13 cellular contexts compared by ENCODE assay signal in genomic region chr16:48972236-48972635, GRCh38.
DNase-seq lines count a peak whose midpoint lies in the region; ATAC-seq and TF ChIP-seq lines count a peak whose summit lies in the region.
"Had no signal": no experiment of that assay in that cellular context is flagged by ENCODE, and none has a peak within 500 bp of the region (broad histone marks: within the 10 kb centered on the region; RNA-seq: fewer than 3 reads in every experiment).

No MANE protein-coding gene starts in this region.

- RAD21 ChIA-PET in HCT116 (lab: Charles Lee; ENCODE audit: low non-redundant PET in 1 of 2, low total read pairs in 2 of 2, uncharacterized antibody in 2 of 2, unreplicated experiment in 2 of 2), result no interaction called here

- TF ChIP-seq RAD21 in HCT116 (IDR thresholded peaks at IDR 0.05; ENCODE audit: low read depth), result no peak

- ATAC-seq in HCT116 (peak; percentile 24), HG02840 (IDR thresholded peaks at IDR 0.05; ENCODE audit: low FRiP score, unreplicated experiment) (no peak)

- 81% methylated on average over 4 of the region's 4 CpGs for WGBS in smooth muscle cell (ENCODE audit: low lambda C conversion rate)

- H3K9me3 ChIP-seq in HCT116 (ENCODE audit: control insufficient read depth in 1 of 2, insufficient read depth in 1 of 2, low read depth in 1 of 2, low read length in 2 of 2), result no peaks in the 10 kb centered on the region
- no peaks in the 10 kb centered on the region for H3K9me3 ChIP-seq in WERI-Rb-1 (ENCODE audit: severe bottlenecking)
- H3K9me3 ChIP-seq in smooth muscle cell (replicated peaks; ENCODE audit: low read depth), result no peaks in the 10 kb centered on the region

- POLR2A ChIA-PET in HCT116 (lab: Charles Lee), result no interaction called here

- H3K36me3 ChIP-seq in HCT116 (ENCODE audit: control insufficient read depth in 1 of 2, insufficient read depth in 2 of 2, low read length in 2 of 2) (no peaks in the 10 kb centered on the region), WERI-Rb-1 (no peaks in the 10 kb centered on the region), smooth muscle cell (ENCODE audit: low read depth) (no peaks in the 10 kb centered on the region)

- DNase-seq in NCI-H1436 (lab: John Stamatoyannopoulos, UW) (peak; percentile 27), NCI-H1436 treated with DMSO at 0.1 percent for 48 hours (lab: John Stamatoyannopoulos, UW) (no peak), HCT116 (ENCODE audit: low read depth, low spot score) (no peak), WERI-Rb-1 (no peak), smooth muscle cell (lab: John Stamatoyannopoulos, UW; ENCODE audit: unreplicated experiment) (no peak), NCI-H226 (no peak)
- DNase-seq in activated CD4-positive, alpha-beta T cell treated with anti-CD3 and anti-CD28 coated beads for 48 hours, result no peak
- DNase-seq: CD4-positive, alpha-beta memory T cell; COR-L47; GF-D8 had no signal

- TF ChIP-seq POLR2A in HCT116 (IDR thresholded peaks at IDR 0.05; ENCODE audit: borderline replicate concordance, extremely low read depth, insufficient read depth, insufficient read length), result no peak

- H3K4me3 ChIP-seq in HCT116 (replicated peaks in 1 of 2; ENCODE audit: low read depth in 1 of 2, low read length in 2 of 2) (no peak overlapping the region), WERI-Rb-1 (ENCODE audit: low read depth, low read length) (no peak overlapping the region), smooth muscle cell (no peak overlapping the region)

- H3F3A ChIP-seq in smooth muscle cell (ENCODE audit: low read depth), result no peaks in the 10 kb centered on the region

- no peaks in the 10 kb centered on the region for H3K79me2 ChIP-seq in HCT116 (ENCODE audit: insufficient read depth, low read length)
- no peaks in the 10 kb centered on the region for H3K79me2 ChIP-seq in smooth muscle cell (ENCODE audit: low read depth)

- H2AFZ ChIP-seq in HCT116 (ENCODE audit: low read depth, low read length, poor library complexity, severe bottlenecking), result no peak overlapping the region
- no peak overlapping the region for H2AFZ ChIP-seq in smooth muscle cell (ENCODE audit: low read depth)

- H3K9ac ChIP-seq in HCT116 (ENCODE audit: low read length) (no peak overlapping the region), smooth muscle cell (ENCODE audit: low read depth) (no peak overlapping the region)

- BruUV-seq in HCT116 (replicated peaks; lab: Mats Ljungman, UMichigan), result no TSS peak

- peaks cover 18 to 34% of the 10 kb centered on the region in 2 experiments for H3K4me1 ChIP-seq in HCT116 (ENCODE audit: control insufficient read depth in 1 of 2, insufficient read depth in 2 of 2, low read length in 2 of 2)
- H3K4me1 ChIP-seq in smooth muscle cell (ENCODE audit: low read depth), result no peaks in the 10 kb centered on the region

- TF ChIP-seq CTCF in HCT116 (IDR thresholded peaks at IDR 0.05 in 2 of 3, conservative IDR thresholded peaks at IDR 0.05 in 1 of 3; ENCODE audit: borderline replicate concordance in 1 of 3, insufficient read depth in 1 of 3, low read depth in 2 of 3, low read length in 2 of 3) (no peak), WERI-Rb-1 (IDR thresholded peaks at IDR 0.05; ENCODE audit: low read depth, low read length) (no peak), smooth muscle cell (IDR thresholded peaks at IDR 0.05; ENCODE audit: borderline replicate concordance, insufficient read depth, poor library complexity, severe bottlenecking) (no peak)

- H3K27me3 ChIP-seq in HCT116 (ENCODE audit: insufficient read depth, low read length), result no peaks in the 10 kb centered on the region
- no peaks in the 10 kb centered on the region for H3K27me3 ChIP-seq in WERI-Rb-1 (ENCODE audit: insufficient read depth, low read depth, severe bottlenecking)
- no peaks in the 10 kb centered on the region for H3K27me3 ChIP-seq in smooth muscle cell (ENCODE audit: low read depth)

- H3K27ac ChIP-seq in HCT116 (ENCODE audit: low read depth, low read length), result peak overlapping the region; percentile 60
- peak overlapping the region; percentile 67 for H3K27ac ChIP-seq in WERI-Rb-1
- peak overlapping the region; percentile 2 for H3K27ac ChIP-seq in smooth muscle cell (ENCODE audit: low read depth)
- H3K27ac ChIP-seq: 22Rv1, C4-2B had no signal

- peak overlapping the region; percentile 56 for H3K4me2 ChIP-seq in HCT116 (ENCODE audit: low read length)
- H3K4me2 ChIP-seq in smooth muscle cell, result no peak overlapping the region

- CTCF ChIA-PET in HCT116 (lab: Charles Lee), result no interaction called here

- H4K20me1 ChIP-seq in HCT116 (ENCODE audit: insufficient read depth) (no peaks in the 10 kb centered on the region), smooth muscle cell (ENCODE audit: low read depth) (no peaks in the 10 kb centered on the region)

- no peaks in the 10 kb centered on the region for H3K9me2 ChIP-seq in HCT116 (ENCODE audit: insufficient read depth)

- intact Hi-C loops in HCT116 (cut with micrococcal nuclease), result no loop called here

TF ChIP-seq in HCT116, 20 proteins besides CTCF, POLR2A, EP300 and RAD21:
- no peak for TF ChIP-seq MAX (IDR thresholded peaks at IDR 0.05)

Comparison
In these comparisons a context has a peak if more than half of its experiments do, and no peak if none do; other contexts are left out.
1. H3K27ac ChIP-seq: peak in every context shown above with its lines; median percentile 67 in WERI-Rb-1; 60 in HCT116; 2 in smooth muscle cell.